ENCODE assay signal across 8 cellular contexts in the genomic region with DNA sequence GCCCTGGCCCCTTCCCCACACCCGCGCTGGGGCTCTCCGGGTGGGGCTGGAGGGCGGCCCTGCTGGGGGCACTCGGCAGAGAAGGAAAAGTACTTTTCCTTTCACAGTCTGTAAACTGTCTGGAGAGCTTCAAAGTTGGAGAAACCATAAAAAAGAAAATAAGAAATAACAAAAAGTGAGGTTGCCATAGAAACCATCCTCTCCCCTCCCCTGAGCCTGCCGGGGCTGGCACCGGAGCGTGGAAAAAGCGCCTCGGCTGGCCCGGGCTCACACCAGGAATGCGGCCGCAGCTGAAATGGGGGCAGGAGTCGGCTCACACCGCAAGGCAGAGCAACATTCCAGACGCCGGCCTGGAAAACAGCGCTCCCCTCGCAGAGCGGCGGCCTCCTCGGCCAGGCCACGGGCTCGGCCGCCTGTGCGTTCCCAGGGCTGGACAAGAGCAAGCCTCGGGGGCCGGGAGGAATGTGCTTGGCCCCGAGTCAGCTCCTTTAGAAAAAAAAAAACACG.
DNase-seq lines count a peak whose midpoint lies in the region; ATAC-seq, FAIRE-seq and TF ChIP-seq lines count a peak whose summit lies in the region.

No MANE protein-coding gene starts in this region.

- TF ChIP-seq POLR2A in gastrocnemius medialis (IDR thresholded peaks at IDR 0.05) = no peak

- H2BK120ac ChIP-seq in H9 (ENCODE audit: low read depth, low read length, poor library complexity, severe bottlenecking) = no peak overlapping the region

- no peak overlapping the region for H2BK5ac ChIP-seq in H9 (ENCODE audit: insufficient read length, low read length)

- peaks cover under 1 to 9% of the 10 kb centered on the region in 2 experiments for H3K4me1 Mint-ChIP-seq in H9
- peaks cover 0 to 4% (median under 1%) of the 10 kb centered on the region in 4 donors for H3K4me1 Mint-ChIP-seq in CD4-positive, alpha-beta memory T cell

- no peak overlapping the region for H2AFZ ChIP-seq in H9 (ENCODE audit: low read length)

- FAIRE-seq in kidney (lab: Jason Lieb, UNC) = no peak

- H3K36me3 Mint-ChIP-seq in H9 (ENCODE audit: insufficient read depth in 1 of 3, low read depth in 3 of 3) = no peaks in the 10 kb centered on the region; a peak in 1 of 7 replicates
- no peaks in the 10 kb centered on the region for H3K36me3 Mint-ChIP-seq in CD4-positive, alpha-beta memory T cell

- H3K27ac ChIP-seq in H9 (ENCODE audit: insufficient read length, low read depth, low read length) (no peak overlapping the region), kidney (ENCODE audit: low read depth in 2 of 2, low read length in 2 of 2) (peak overlapping the region; percentile 77 to 86), gastrocnemius medialis (peak overlapping the region; percentile 20 to 58 (median 43))
- H3K27ac ChIP-seq in CD4-positive, alpha-beta memory T cell (ENCODE audit: low read depth, low read length) = no peak overlapping the region

- H3K23ac ChIP-seq in H9 (ENCODE audit: insufficient read length, low read depth, low read length) = no peak overlapping the region

- no peak overlapping the region for H2AK5ac ChIP-seq in H9 (ENCODE audit: insufficient read length, low read length)

- H3K4me3 Mint-ChIP-seq in H9 = no peak overlapping the region
- H3K4me3 Mint-ChIP-seq in CD4-positive, alpha-beta memory T cell = no peak overlapping the region

- H3K23me2 ChIP-seq in H9 (ENCODE audit: insufficient read length, low read depth, low read length, poor library complexity, severe bottlenecking) = no peaks in the 10 kb centered on the region

- DNase-seq in H9 (peak; percentile 61), cardiac fibroblast (ENCODE audit: low read depth in 2 of 2) (peak; percentile 78 to 97), kidney (peak; percentile 96), gastrocnemius medialis (peak in 1 of 2 donors; percentile 48), LoVo (ENCODE audit: low spot score) (no peak)
- no peak for DNase-seq in CD4-positive, alpha-beta memory T cell

- H2BK15ac ChIP-seq in H9 (ENCODE audit: low read depth, low read length) = no peak overlapping the region

- 0 out of 5 replicates have a peak, but pooled peaks cover 0 to 2% of the 10 kb centered on the region in 2 experiments for H3K9me3 Mint-ChIP-seq in H9
- H3K9me3 Mint-ChIP-seq in CD4-positive, alpha-beta memory T cell = peaks cover 0 to 3% (median 0%) of the 10 kb centered on the region in 8 donors

- H3T11ph ChIP-seq in H9 (ENCODE audit: low read length) = no peak overlapping the region

- no peak overlapping the region for H2BK12ac ChIP-seq in H9 (ENCODE audit: insufficient read length, low read depth, low read length)

- no peak for TF ChIP-seq CTCF in H9 (conservative IDR thresholded peaks at IDR 0.05)
- TF ChIP-seq CTCF in cardiac fibroblast (IDR thresholded peaks at IDR 0.05; ENCODE audit: low read depth, low read length) = peak; percentile 12
- no peak for TF ChIP-seq CTCF in kidney (IDR thresholded peaks at IDR 0.05; ENCODE audit: borderline replicate concordance, extremely low read depth, insufficient read depth)
- no peak for TF ChIP-seq CTCF in gastrocnemius medialis (IDR thresholded peaks at IDR 0.05 in 4 of 5, conservative IDR thresholded peaks at IDR 0.05 in 1 of 5)

- no CpG with 5 or more reads among the region's 30 CpGs for WGBS in H9 (ENCODE audit: extremely low coverage, insufficient read length, low lambda C conversion rate)

- H4K8ac ChIP-seq in H9 (replicated peaks; ENCODE audit: insufficient read length, low read depth, low read length) = no peak overlapping the region

- no peak overlapping the region for H4K5ac ChIP-seq in H9 (ENCODE audit: insufficient read length, low read depth, low read length)

- no peak overlapping the region for H3K56ac ChIP-seq in H9 (ENCODE audit: insufficient read length, low read depth, low read length)

- H3K79me2 ChIP-seq in H9 (ENCODE audit: insufficient read depth, low read length) = no peaks in the 10 kb centered on the region

- 0 out of 2 replicates have a peak overlapping the region, but pooled peaks have one; percentile 58 for H3K14ac ChIP-seq in H9 (ENCODE audit: insufficient read depth, low read length)

- no peaks in the 10 kb centered on the region; the same call in 1 of the 2 replicates for H3K4me1 ChIP-seq in H9 (ENCODE audit: insufficient read depth, low read length)
- H3K4me1 ChIP-seq in kidney (ENCODE audit: control insufficient read depth in 1 of 2, insufficient read depth in 1 of 2, low read depth in 1 of 2, low read length in 2 of 2) = peaks cover 0 to 26% of the 10 kb centered on the region in 2 donors
- peaks cover 9 to 27% of the 10 kb centered on the region in 2 donors for H3K4me1 ChIP-seq in gastrocnemius medialis
- H3K4me1 ChIP-seq in CD4-positive, alpha-beta memory T cell (ENCODE audit: insufficient read depth, low read length) = no peaks in the 10 kb centered on the region

- H3K18ac ChIP-seq in H9 (ENCODE audit: insufficient read length, low read depth, low read length) = peak overlapping the region; percentile 38

- H3K36me3 ChIP-seq in kidney (ENCODE audit: control insufficient read depth in 1 of 2, insufficient read depth in 2 of 2, low read length in 2 of 2) (no peaks in the 10 kb centered on the region), gastrocnemius medialis (no peaks in the 10 kb centered on the region)
- H3K36me3 ChIP-seq in CD4-positive, alpha-beta memory T cell (ENCODE audit: insufficient read depth, low read length) = no peaks in the 10 kb centered on the region

- no peaks in the 10 kb centered on the region for H3K79me1 ChIP-seq in H9 (ENCODE audit: insufficient read depth, low read depth, low read length, poor library complexity, severe bottlenecking)

- intact Hi-C loops in kidney (cut with DNase I) = no loop called here
- intact Hi-C loops in gastrocnemius medialis (cut with DNase I; ENCODE audit: low total_unique reads) = no loop called here
- intact Hi-C loops in CD4-positive, alpha-beta memory T cell (cut with micrococcal nuclease) = no loop called here

- H4K91ac ChIP-seq in H9 (ENCODE audit: insufficient read length, low read depth, low read length) = peak overlapping the region; percentile 90

- peaks cover 6% of the 10 kb centered on the region for H3K27me3 Mint-ChIP-seq in H9 (ENCODE audit: low read depth)
- no peaks in the 10 kb centered on the region for H3K27me3 Mint-ChIP-seq in CD4-positive, alpha-beta memory T cell

- H3K27me3 ChIP-seq in H9 (ENCODE audit: insufficient read depth, low read length) (no peaks in the 10 kb centered on the region), gastrocnemius medialis (peaks cover 12 to 40% (median 25%) of the 10 kb centered on the region in 3 donors)
- H3K27me3 ChIP-seq in CD4-positive, alpha-beta memory T cell (ENCODE audit: insufficient read depth, low read length) = no peaks in the 10 kb centered on the region

- H3K27ac Mint-ChIP-seq in H9 = peak overlapping the region in 1 of 3 experiments; percentile 23; a peak in 1 of 7 replicates
- H3K27ac Mint-ChIP-seq in CD4-positive, alpha-beta memory T cell = peak overlapping the region in 2 of 7 donors; percentile 22 to 64

- no peak overlapping the region for H3K4me3 ChIP-seq in cardiac fibroblast (replicated peaks in 1 of 2; ENCODE audit: low read depth in 2 of 2, low read length in 2 of 2)
- H3K4me3 ChIP-seq in kidney (ENCODE audit: low read length in 2 of 2) = no peak overlapping the region
- peak overlapping the region; percentile 3 to 54 (median 19) for H3K4me3 ChIP-seq in gastrocnemius medialis
- no peak overlapping the region for H3K4me3 ChIP-seq in CD4-positive, alpha-beta memory T cell (ENCODE audit: low read length in 2 of 2)

- no peaks in the 10 kb centered on the region for H4K20me1 ChIP-seq in H9 (ENCODE audit: control insufficient read depth, insufficient read depth, insufficient read length)

- CTCF ChIA-PET in CD4-positive, alpha-beta memory T cell (lab: Charles Lee; ENCODE audit: partially characterized antibody) = no interaction called here

- in situ Hi-C loops in gastrocnemius medialis (cut with MboI; ENCODE audit: low sequenced_read_pairs in 4 of 4) = loop anchor here in 2 of 4 donors (25.0 kb wide), 1 partner anchor 110 kb away; no protein-coding TSS in a partner anchor

- POLR2A ChIA-PET in CD4-positive, alpha-beta memory T cell (lab: Charles Lee; ENCODE audit: partially characterized antibody) = no interaction called here

- no peak overlapping the region for H3K4ac ChIP-seq in H9 (ENCODE audit: low read depth, low read length)

- peak; percentile 43 to 56 for ATAC-seq in gastrocnemius medialis
- no peak for ATAC-seq in HG03469 (IDR thresholded peaks at IDR 0.05; ENCODE audit: unreplicated experiment)
- ATAC-seq in GM19397 (IDR thresholded peaks at IDR 0.05; ENCODE audit: unreplicated experiment) = no peak

- H2BK20ac ChIP-seq in H9 (ENCODE audit: low read depth, low read length, poor library complexity, severe bottlenecking) = no peak overlapping the region

- H3K9ac ChIP-seq in H9 (ENCODE audit: extremely low read depth, insufficient read length, low read length) = no peak overlapping the region
- H3K9ac ChIP-seq in kidney (ENCODE audit: low read length in 2 of 2) = peak overlapping the region in 1 of 2 donors; percentile 46

- H3K4me2 ChIP-seq in H9 (ENCODE audit: insufficient read depth, insufficient read length, low read length) = no peak overlapping the region

- H3K9me3 ChIP-seq in H9 (ENCODE audit: control insufficient read depth, low read depth, low read length) = no peaks in the 10 kb centered on the region
- no peaks in the 10 kb centered on the region for H3K9me3 ChIP-seq in kidney (ENCODE audit: control insufficient read depth in 1 of 2, low read length in 2 of 2)
- no peaks in the 10 kb centered on the region for H3K9me3 ChIP-seq in gastrocnemius medialis
- H3K9me3 ChIP-seq in CD4-positive, alpha-beta memory T cell (ENCODE audit: control insufficient read depth in 1 of 2, low read length in 2 of 2) = no peaks in the 10 kb centered on the region

Comparison
In these comparisons a context has a peak if more than half of its experiments do, and no peak if none do; other contexts are left out.
1. DNase-seq: peak in H9 (single experiment), cardiac fibroblast (2 of 2) and kidney (single experiment); none in LoVo (single experiment) and CD4-positive, alpha-beta memory T cell (0 of 5).
2. H3K27ac ChIP-seq: peak in kidney (2 of 2) and gastrocnemius medialis (4 of 4); none in H9 (single experiment) and CD4-positive, alpha-beta memory T cell (single experiment).
3. H3K4me3 ChIP-seq: peak in gastrocnemius medialis (4 of 4); none in cardiac fibroblast (0 of 2), kidney (0 of 2) and CD4-positive, alpha-beta memory T cell (0 of 2).
4. ATAC-seq: peak in gastrocnemius medialis (2 of 2); none in HG03469 (single experiment) and GM19397 (single experiment).